In genomic region chr13:112330479-112331407, GRCh38 we compare ENCODE assay signal across 37 cellular contexts. TPM values are rescaled to one million over a fixed set of nuclear protein-coding genes. Genes with fewer than 3 reads are reported as not detected.
DNase-seq lines count a peak whose midpoint lies in the region; ATAC-seq, FAIRE-seq and TF ChIP-seq lines count a peak whose summit lies in the region.
"Had no signal": no experiment of that assay in that cellular context is flagged by ENCODE, and none has a peak within 500 bp of the region (broad histone marks: within the 10 kb centered on the region; RNA-seq: fewer than 3 reads in every experiment).

No MANE protein-coding gene starts in this region.

- H3K36me3 ChIP-seq in Peyer's patch (no peaks in the 10 kb centered on the region), small intestine (ENCODE audit: control insufficient read depth in 2 of 2, insufficient read depth in 2 of 2, low read length in 2 of 2) (no peaks in the 10 kb centered on the region)
- H3K36me3 ChIP-seq: MG63, transverse colon had no signal

- peaks cover 27 to 74% of the 10 kb centered on the region in 2 donors for H3K27me3 Mint-ChIP-seq in effector memory CD8-positive, alpha-beta T cell

- no peak for TF ChIP-seq CTCF in Peyer's patch (IDR thresholded peaks at IDR 0.05)

- peak; percentile 69 for ATAC-seq in left colon
- ATAC-seq in GM19324 (IDR thresholded peaks at IDR 0.05; ENCODE audit: low FRiP score, unreplicated experiment): no peak
- ATAC-seq in effector memory CD8-positive, alpha-beta T cell (replicated peaks): no peak
- ATAC-seq: A549; activated T-cell treated with anti-CD3 and anti-CD28 coated beads, Interleukin-2, amount 50 U/mL, for 4 hours; HCT116; Panc1; psoas muscle; stimulated activated naive CD8-positive, alpha-beta T cell treated with anti-CD3 and anti-CD28 coated beads, Interleukin-15, amount 100 ng/mL, for 72 hours had no signal

- H3K27me3 ChIP-seq in Peyer's patch (no peaks in the 10 kb centered on the region), small intestine (ENCODE audit: control insufficient read depth in 2 of 2, insufficient read depth in 2 of 2, low read length in 2 of 2) (peaks cover 0 to 16% of the 10 kb centered on the region in 2 donors)

- H3K9me3 Mint-ChIP-seq in effector memory CD8-positive, alpha-beta T cell: peaks cover 4 to 8% of the 10 kb centered on the region in 2 donors
- H3K9me3 Mint-ChIP-seq: activated T-cell treated with anti-CD3 and anti-CD28 coated beads, Interleukin-2, amount 50 U/mL, for 4 hours had no signal

- H3K4me1 ChIP-seq in Peyer's patch (peaks cover 0 to 7% (median 0%) of the 10 kb centered on the region in 4 donors), small intestine (ENCODE audit: control insufficient read depth in 2 of 2, insufficient read depth in 1 of 2, low read depth in 1 of 2, low read length in 1 of 2) (no peaks in the 10 kb centered on the region)
- H3K4me1 ChIP-seq: A549, psoas muscle had no signal

- no peaks in the 10 kb centered on the region for H3K36me3 Mint-ChIP-seq in effector memory CD8-positive, alpha-beta T cell (ENCODE audit: insufficient read depth)
- H3K36me3 Mint-ChIP-seq: CD4-positive, alpha-beta memory T cell had no signal

- no peak for TF ChIP-seq POLR2A in Peyer's patch (IDR thresholded peaks at IDR 0.05)

- no peak overlapping the region for H3K27ac ChIP-seq in Peyer's patch
- no peak overlapping the region for H3K27ac ChIP-seq in small intestine (ENCODE audit: low read depth in 1 of 2, low read length in 1 of 2)
- H3K27ac ChIP-seq: A549, psoas muscle, skin epidermis, transverse colon, VCaP had no signal

- intact Hi-C loops in left colon (cut with DNase I, micrococcal nuclease): no loop called here

- peak overlapping the region in 2 of 4 donors; percentile 21 to 22 for H3K4me3 ChIP-seq in Peyer's patch
- H3K4me3 ChIP-seq in small intestine (ENCODE audit: low read depth in 1 of 2, low read length in 2 of 2): no peak overlapping the region
- H3K4me3 ChIP-seq: A549, MG63, psoas muscle, skin epidermis had no signal

- H3K9me3 ChIP-seq in Peyer's patch (no peaks in the 10 kb centered on the region), small intestine (ENCODE audit: control insufficient read depth, low read depth) (no peaks in the 10 kb centered on the region)
- H3K9me3 ChIP-seq: A549, MG63, psoas muscle, transverse colon had no signal

- DNase-seq in NCI-H2227 (lab: John Stamatoyannopoulos, UW; ENCODE audit: unreplicated experiment) (peak; percentile 4), NCI-H2227 treated with DMSO at 0.1 percent for 48 hours (lab: John Stamatoyannopoulos, UW) (no peak), Peyer's patch (peak in 2 of 3 donors; percentile 49 to 59), left colon (peak in 1 of 2 donors; percentile 26), small intestine (peak; percentile 63), NCI-H1930 (lab: John Stamatoyannopoulos, UW) (no peak)
- DNase-seq in effector memory CD8-positive, alpha-beta T cell: no peak
- DNase-seq: activated CD4-positive, alpha-beta T cell treated with anti-CD3 and anti-CD28 coated beads for 48 hours; activated naive CD4-positive, alpha-beta T cell; activated T-cell treated with anti-CD3 and anti-CD28 coated beads, Interleukin-2, amount 50 U/mL, for 4 hours; CD4-positive, alpha-beta memory T cell; DMS153; KBM-7; mesenchymal stem cell; MG63; naive B cell; NCI-H2171 treated with DMSO at 0.1 percent for 48 hours; NCI-H524 treated with DMSO at 0.1 percent for 48 hours; nucleus accumbens; psoas muscle; SIG-M5; stimulated activated CD8-positive, alpha-beta memory T cell treated with anti-CD3 and anti-CD28 coated beads, Interleukin-4, amount 100 ng/mL, for 48 hours; stimulated activated naive CD8-positive, alpha-beta T cell treated with anti-CD3 and anti-CD28 coated beads, Interleukin-15, amount 100 ng/mL, for 72 hours; SW 1271; T-helper 9 cell; transverse colon had no signal

- H3K4me3 Mint-ChIP-seq in effector memory CD8-positive, alpha-beta T cell: no peak overlapping the region
- H3K4me3 Mint-ChIP-seq: activated T-cell treated with anti-CD3 and anti-CD28 coated beads, Interleukin-2, amount 50 U/mL, for 4 hours; CD4-positive, alpha-beta memory T cell; naive B cell; stimulated activated naive CD8-positive, alpha-beta T cell treated with anti-CD3 and anti-CD28 coated beads, Interleukin-15, amount 100 ng/mL, for 72 hours had no signal

- no peaks in the 10 kb centered on the region for H3K4me1 Mint-ChIP-seq in effector memory CD8-positive, alpha-beta T cell (ENCODE audit: low read depth in 2 of 2)
- H3K4me1 Mint-ChIP-seq: naive B cell; stimulated activated naive CD8-positive, alpha-beta T cell treated with anti-CD3 and anti-CD28 coated beads, Interleukin-15, amount 100 ng/mL, for 72 hours had no signal

- 12 to 25% (median 13%) methylated on average over 79 to 81 of the region's 81 CpGs for WGBS in small intestine, 3 donors

- FAIRE-seq in small intestine (lab: Jason Lieb, UNC): no peak
- FAIRE-seq: A549, G401.6 had no signal

- no peak overlapping the region for H3K27ac Mint-ChIP-seq in effector memory CD8-positive, alpha-beta T cell
- H3K27ac Mint-ChIP-seq: CD4-positive, alpha-beta memory T cell; naive B cell had no signal

RNA-seq across cellular contexts. Expression of gene SPACA7, which starts 45.4 kb away (rescaled TPM):
- not detected for total RNA-seq in Peyer's patch
- total RNA-seq in left colon: not detected
- not detected for polyA plus RNA-seq in small intestine
- total RNA-seq: activated CD8-positive, alpha-beta memory T cell treated with anti-CD3 and anti-CD28 coated beads for 36 hours; activated T-cell treated with anti-CD3 and anti-CD28 coated beads, Interleukin-2, amount 50 U/mL, for 4 hours; CD4-positive, alpha-beta memory T cell; cerebellum; epithelial cell of proximal tubule; HT1080; psoas muscle; transverse colon had no signal
- polyA plus RNA-seq: A549; CD4-positive, alpha-beta memory T cell; psoas muscle had no signal

Comparison
In these comparisons a context has a peak if more than half of its experiments do, and no peak if none do; other contexts are left out.
1. DNase-seq: peak in NCI-H2227 (single experiment), Peyer's patch (2 of 3) and small intestine (single experiment); none in NCI-H2227 treated with DMSO at 0.1 percent for 48 hours (single experiment), NCI-H1930 (0 of 2) and effector memory CD8-positive, alpha-beta T cell (0 of 3).